17 cellular contexts compared by ENCODE assay signal in genomic region chr19:4700573-4700970, GRCh38.
"Had no signal": no experiment of that assay in that cellular context is flagged by ENCODE, and none has a peak within 500 bp of the region (broad histone marks: within the 10 kb centered on the region; RNA-seq: fewer than 3 reads in every experiment).

No MANE protein-coding gene starts in this region.

- H3K4me3 ChIP-seq: adrenal gland, colonic mucosa, pancreas, tibial artery had no signal

- H3K27me3 ChIP-seq: adrenal gland, colonic mucosa, pancreas, tibial artery had no signal

- H3K4me3 Mint-ChIP-seq: activated CD4-positive, alpha-beta memory T cell treated with anti-CD3 and anti-CD28 coated beads, Interleukin-2, amount 10 ng/mL, durations not matched to agents 7 days and 5 days; activated T-cell treated with anti-CD3 and anti-CD28 coated beads, Interleukin-2, amount 50 U/mL, for 4 hours; naive thymus-derived CD4-positive, alpha-beta T cell; T-helper 1 cell treated with Interleukin-12 subunit alpha and Interleukin-12 subunit beta and Interleukin-4 antibody, amounts not matched to agents 30 μg/mL and 1 μg/mL, for 36 hours had no signal

- H3K9me3 Mint-ChIP-seq: activated CD4-positive, alpha-beta memory T cell treated with anti-CD3 and anti-CD28 coated beads, Interleukin-2, amount 10 ng/mL, durations not matched to agents 7 days and 5 days; activated T-cell treated with anti-CD3 and anti-CD28 coated beads, Interleukin-2, amount 50 U/mL, for 4 hours; naive thymus-derived CD4-positive, alpha-beta T cell; T-helper 1 cell treated with Interleukin-12 subunit alpha and Interleukin-12 subunit beta and Interleukin-4 antibody, amounts not matched to agents 30 μg/mL and 1 μg/mL, for 36 hours had no signal

- H3K27ac Mint-ChIP-seq: activated CD4-positive, alpha-beta memory T cell treated with anti-CD3 and anti-CD28 coated beads, Interleukin-2, amount 10 ng/mL, durations not matched to agents 7 days and 5 days; naive thymus-derived CD4-positive, alpha-beta T cell; T-helper 1 cell treated with Interleukin-12 subunit alpha and Interleukin-12 subunit beta and Interleukin-4 antibody, amounts not matched to agents 30 μg/mL and 1 μg/mL, for 36 hours had no signal

- H3K27me3 Mint-ChIP-seq: activated CD4-positive, alpha-beta memory T cell treated with anti-CD3 and anti-CD28 coated beads, Interleukin-2, amount 10 ng/mL, durations not matched to agents 7 days and 5 days; naive thymus-derived CD4-positive, alpha-beta T cell had no signal

- H3K4me1 Mint-ChIP-seq: activated CD4-positive, alpha-beta memory T cell treated with anti-CD3 and anti-CD28 coated beads, Interleukin-2, amount 10 ng/mL, durations not matched to agents 7 days and 5 days had no signal

- DNase-seq: activated CD4-positive, alpha-beta memory T cell treated with anti-CD3 and anti-CD28 coated beads, Interleukin-2, amount 10 ng/mL, durations not matched to agents 7 days and 5 days; activated CD4-positive, alpha-beta T cell treated with anti-CD3 and anti-CD28 coated beads for 4 hours; activated effector memory CD4-positive, alpha-beta T cell treated with Interleukin-2 at 50 U/mL for 16 hours; activated naive CD4-positive, alpha-beta T cell treated with anti-CD3 and anti-CD28 coated beads, Interleukin-2, amount 50 U/mL, for 16 hours; activated T-cell treated with anti-CD3 and anti-CD28 coated beads, Interleukin-2, amount 50 U/mL, for 4 hours; adrenal gland; colonic mucosa; hypothalamus; left cardiac atrium; naive thymus-derived CD4-positive, alpha-beta T cell; stimulated activated CD4-positive, alpha-beta T cell treated with anti-CD3 and anti-CD28 coated beads, Interleukin-12 subunit alpha, Interleukin-12 subunit beta, amount 100 ng/mL, for 4 hours; stimulated activated CD4-positive, alpha-beta T cell treated with anti-CD3 and anti-CD28 coated beads, Interleukin-2, amount 100 ng/mL, for 24 hours had no signal

- H3K4me1 ChIP-seq: adrenal gland, pancreas had no signal

- H3K9me3 ChIP-seq: adrenal gland, colonic mucosa, pancreas, tibial artery had no signal

- FAIRE-seq: pancreas, urothelium cell line had no signal

- ATAC-seq: activated T-cell treated with anti-CD3 and anti-CD28 coated beads, Interleukin-2, amount 50 U/mL, for 4 hours; esophagus mucosa; left cardiac atrium; naive thymus-derived CD4-positive, alpha-beta T cell; pancreas had no signal

- H3K27ac ChIP-seq: adrenal gland, colonic mucosa, pancreas, tibial artery had no signal
